ENCODE assay signal across 22 cellular contexts in genomic region chr6:53512631-53513030, GRCh38.
"Had no signal": no experiment of that assay in that cellular context is flagged by ENCODE, and none has a peak within 500 bp of the region (broad histone marks: within the 10 kb centered on the region; RNA-seq: fewer than 3 reads in every experiment).

No MANE protein-coding gene starts in this region.

- H3K9me3 Mint-ChIP-seq: activated B cell treated with CpG ODN at 0.5 μM for 24 hours; activated T-cell treated with anti-CD3 and anti-CD28 coated beads, Interleukin-2, amount 50 U/mL, for 24 hours; activated T-helper 2 cell treated with anti-CD3 and anti-CD28 coated beads, Interferon-gamma antibody, Interleukin-2, Interleukin-4, amounts not matched to agents 10 μg/mL and 5 μg/mL and 100 μg/mL, durations not matched to agents 14 hours and 24 hours and 36 hours; natural killer cell treated with Interleukin-12 subunit alpha and Interleukin-12 subunit beta and Interleukin-15 and Interleukin-18, amount 100 ng/mL, for 72 hours had no signal

- DNase-seq: activated B cell treated with CpG ODN at 0.5 μM for 24 hours; activated CD4-positive, alpha-beta T cell treated with anti-CD3 and anti-CD28 coated beads for 36 hours; activated CD4-positive, alpha-beta T cell treated with anti-CD3 and anti-CD28 coated beads, Interleukin-2, amount 50 U/mL, for 4 hours; activated CD8-positive, alpha-beta memory T cell treated with anti-CD3 and anti-CD28 coated beads for 24 hours; activated CD8-positive, alpha-beta memory T cell treated with anti-CD3 and anti-CD28 coated beads, Interleukin-2, amount 50 U/mL, for 4 hours; activated naive CD4-positive, alpha-beta T cell; activated T-cell treated with anti-CD3 and anti-CD28 coated beads, Interleukin-2, amount 50 U/mL, for 24 hours; colonic mucosa; heart right ventricle; left colon; spleen; stimulated activated CD4-positive, alpha-beta T cell treated with anti-CD3 and anti-CD28 coated beads, Interleukin-4, amount 100 ng/mL, for 24 hours; stimulated activated naive CD8-positive, alpha-beta T cell treated with anti-CD3 and anti-CD28 coated beads, Interleukin-15, Interleukin-2, amounts not matched to agents 100 U/mL and 50 U/mL, for 24 hours; substantia nigra; T1000; thyroid gland had no signal

- H3K9ac ChIP-seq: parathyroid adenoma had no signal

- H3K27me3 Mint-ChIP-seq: activated B cell treated with CpG ODN at 0.5 μM for 24 hours; activated CD4-positive, alpha-beta T cell treated with anti-CD3 and anti-CD28 coated beads for 36 hours; activated naive CD8-positive, alpha-beta T cell; activated T-cell treated with anti-CD3 and anti-CD28 coated beads, Interleukin-2, amount 50 U/mL, for 24 hours; natural killer cell treated with Interleukin-12 subunit alpha and Interleukin-12 subunit beta and Interleukin-15 and Interleukin-18, amount 100 ng/mL, for 72 hours had no signal

- H3K27me3 ChIP-seq: colonic mucosa, heart right ventricle, neutrophil, spleen, thyroid gland had no signal

- H3K4me3 ChIP-seq: colonic mucosa, heart right ventricle, lung, spleen, thyroid gland had no signal

- H3K9me3 ChIP-seq: colonic mucosa, heart right ventricle, neutrophil, spleen, thyroid gland had no signal

- H3K4me1 Mint-ChIP-seq: activated B cell treated with CpG ODN at 0.5 μM for 24 hours; activated CD4-positive, alpha-beta T cell treated with anti-CD3 and anti-CD28 coated beads for 36 hours had no signal

- H3K27ac Mint-ChIP-seq: activated B cell treated with CpG ODN at 0.5 μM for 24 hours; activated CD4-positive, alpha-beta T cell treated with anti-CD3 and anti-CD28 coated beads for 36 hours; activated naive CD8-positive, alpha-beta T cell; activated T-cell treated with anti-CD3 and anti-CD28 coated beads, Interleukin-2, amount 50 U/mL, for 24 hours; activated T-helper 2 cell treated with anti-CD3 and anti-CD28 coated beads, Interferon-gamma antibody, Interleukin-2, Interleukin-4, amounts not matched to agents 10 μg/mL and 5 μg/mL and 100 μg/mL, durations not matched to agents 14 hours and 24 hours and 36 hours; natural killer cell treated with Interleukin-12 subunit alpha and Interleukin-12 subunit beta and Interleukin-15 and Interleukin-18, amount 100 ng/mL, for 72 hours had no signal

- ATAC-seq: activated CD4-positive, alpha-beta T cell treated with anti-CD3 and anti-CD28 coated beads for 36 hours; heart right ventricle; left colon; natural killer cell treated with Interleukin-12 subunit alpha and Interleukin-12 subunit beta and Interleukin-15 and Interleukin-18, amount 100 ng/mL, for 72 hours; stimulated activated naive CD8-positive, alpha-beta T cell treated with anti-CD3 and anti-CD28 coated beads, Interleukin-15, Interleukin-2, amounts not matched to agents 100 U/mL and 50 U/mL, for 24 hours had no signal

- H3K36me3 ChIP-seq: colonic mucosa had no signal

- H3K4me3 Mint-ChIP-seq: activated B cell treated with CpG ODN at 0.5 μM for 24 hours; activated CD4-positive, alpha-beta T cell treated with anti-CD3 and anti-CD28 coated beads for 36 hours; activated naive CD8-positive, alpha-beta T cell; activated T-cell treated with anti-CD3 and anti-CD28 coated beads, Interleukin-2, amount 50 U/mL, for 24 hours; natural killer cell treated with Interleukin-12 subunit alpha and Interleukin-12 subunit beta and Interleukin-15 and Interleukin-18, amount 100 ng/mL, for 72 hours had no signal

- H3K4me1 ChIP-seq: colonic mucosa, heart right ventricle, parathyroid adenoma, spleen had no signal

- H3K27ac ChIP-seq: colonic mucosa, heart right ventricle, neutrophil, parathyroid adenoma, spleen, thyroid gland had no signal
